Comparison of ENCODE assay signal across 26 cellular contexts in genomic region chr2:32933756-32934095, GRCh38.
"Had no signal": no experiment of that assay in that cellular context is flagged by ENCODE, and none has a peak within 500 bp of the region (broad histone marks: within the 10 kb centered on the region; RNA-seq: fewer than 3 reads in every experiment).

No MANE protein-coding gene starts in this region.

- H3K27ac ChIP-seq: colonic mucosa, epithelial cell of prostate, esophagus squamous epithelium, gastrocnemius medialis, heart right ventricle, left lung, lower lobe of right lung had no signal

- H3K36me3 ChIP-seq: colonic mucosa, esophagus squamous epithelium, gastrocnemius medialis, heart right ventricle, left lung, lower lobe of right lung had no signal

- DNase-seq: colonic mucosa; cortex of kidney; effector CD8-positive, alpha-beta T cell; effector memory CD8-positive, alpha-beta T cell; endodermal cell; erythroblast; esophagus squamous epithelium; foreskin fibroblast; foreskin melanocyte; gastrocnemius medialis; glutamatergic neuron; head of caudate nucleus; heart right ventricle; hippocampal formation; left cardiac atrium; left lung; left ventricle myocardium superior; lower lobe of right lung; mesenchymal stem cell; mucosa of descending colon; naive B cell had no signal

- H3K9me3 ChIP-seq: colonic mucosa, esophagus squamous epithelium, gastrocnemius medialis, heart right ventricle, left lung, lower lobe of right lung, mucosa of descending colon had no signal

- FAIRE-seq: endometrium, islet of Langerhans, keratinocyte had no signal

- H3K4me1 ChIP-seq: colonic mucosa, gastrocnemius medialis, left lung, lower lobe of right lung had no signal

- ATAC-seq: effector memory CD8-positive, alpha-beta T cell; esophagus mucosa; gastrocnemius medialis; heart right ventricle; left cardiac atrium; left lung; left ventricle myocardium superior; lower lobe of right lung; mucosa of descending colon had no signal

- H3K27me3 ChIP-seq: colonic mucosa had no signal

- H3K4me3 ChIP-seq: colonic mucosa, esophagus squamous epithelium, gastrocnemius medialis, heart right ventricle, left lung, lower lobe of right lung, mucosa of descending colon had no signal
